In the genomic region with DNA sequence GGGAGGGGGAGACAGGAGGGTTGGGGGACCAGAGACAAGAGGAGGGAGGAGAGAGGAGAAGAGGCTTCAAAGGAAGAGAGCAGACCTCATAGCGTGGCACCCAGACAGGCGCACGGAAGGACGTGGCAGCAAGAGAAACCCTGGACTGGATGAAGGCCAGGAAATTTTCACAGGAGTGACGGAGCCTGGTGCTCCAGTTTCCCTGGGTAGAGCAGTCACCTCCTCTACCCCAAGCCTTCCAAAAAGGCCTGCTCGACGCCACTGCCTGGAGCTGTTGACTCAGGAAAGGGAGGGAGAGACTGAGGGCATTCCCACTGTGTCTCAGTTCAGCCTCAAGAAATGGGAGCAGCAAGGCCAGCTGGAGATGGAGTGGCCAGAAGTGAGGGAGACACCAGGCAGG, we compare ENCODE assay signal across 24 cellular contexts. TPM values are rescaled to one million over a fixed set of nuclear protein-coding genes. Genes with fewer than 3 reads are reported as not detected.
DNase-seq lines count a peak whose midpoint lies in the region; ATAC-seq, FAIRE-seq and TF ChIP-seq lines count a peak whose summit lies in the region.
"Had no signal": no experiment of that assay in that cellular context is flagged by ENCODE, and none has a peak within 500 bp of the region (broad histone marks: within the 10 kb centered on the region; RNA-seq: fewer than 3 reads in every experiment).

No MANE protein-coding gene starts in this region.

- peaks cover 14% of the 10 kb centered on the region for H3K4me1 Mint-ChIP-seq in activated CD8-positive, alpha-beta T cell treated with anti-CD3 and anti-CD28 coated beads for 36 hours (ENCODE audit: low read depth)

- H3K27ac Mint-ChIP-seq in activated CD8-positive, alpha-beta T cell treated with anti-CD3 and anti-CD28 coated beads for 36 hours, result no peak overlapping the region
- H3K27ac Mint-ChIP-seq: B cell had no signal

- peaks cover 2% of the 10 kb centered on the region for H3K27me3 Mint-ChIP-seq in activated CD8-positive, alpha-beta T cell treated with anti-CD3 and anti-CD28 coated beads for 36 hours
- H3K27me3 Mint-ChIP-seq: B cell had no signal

- POLR2A ChIA-PET in activated CD8-positive, alpha-beta T cell treated with anti-CD3 and anti-CD28 coated beads for 36 hours (lab: Charles Lee), result no interaction called here

- H3K4me2 ChIP-seq in BLaER1, result peak overlapping the region; percentile 80

- peaks cover 69% of the 10 kb centered on the region for H3K4me1 ChIP-seq in BLaER1
- H3K4me1 ChIP-seq in foreskin keratinocyte, result no peaks in the 10 kb centered on the region

- no peaks in the 10 kb centered on the region for H3K9me3 ChIP-seq in BLaER1
- H3K9me3 ChIP-seq: Peyer's patch had no signal

- DNase-seq in AG08395 (ENCODE audit: low spot score), result peak; percentile 27
- DNase-seq in LNCaP clone FGC (ENCODE audit: low read depth), result peak; percentile 30
- no peak for DNase-seq in foreskin keratinocyte
- no peak for DNase-seq in HTR-8/SVneo (ENCODE audit: insufficient read length, low spot score)
- DNase-seq in SKM-1 treated with dmso at 0.1 percent for 144 hours (lab: John Stamatoyannopoulos, UW; ENCODE audit: unreplicated experiment), result no peak
- DNase-seq in islet precursor cell, result no peak
- no peak for DNase-seq in activated CD8-positive, alpha-beta T cell treated with anti-CD3 and anti-CD28 coated beads for 36 hours
- DNase-seq: Calu3, DMS79 treated with DMSO at 0.1 percent for 48 hours, Karpas-422, NCI-H1092 treated with DMSO at 0.1 percent for 48 hours, NCI-H1436 treated with DMSO at 0.1 percent for 48 hours, NCI-H1930, NCI-H2107, NCI-H446 treated with DMSO at 0.1 percent for 48 hours, NCI-H526 treated with DMSO at 0.1 percent for 48 hours, Peyer's patch, SIG-M5 had no signal

- intact Hi-C loops in activated CD8-positive, alpha-beta T cell treated with anti-CD3 and anti-CD28 coated beads for 36 hours (cut with micrococcal nuclease), result no loop called here

- FAIRE-seq in HTR-8/SVneo (lab: Jason Lieb, UNC), result no peak
- FAIRE-seq: GM12892, H54 had no signal

- H3K27me3 ChIP-seq in BLaER1 (peaks cover 16% of the 10 kb centered on the region; the same call in 1 of the 2 replicates), foreskin keratinocyte (peaks cover 22% of the 10 kb centered on the region)
- H3K27me3 ChIP-seq: Peyer's patch had no signal

- TF ChIP-seq CTCF in LNCaP clone FGC (IDR thresholded peaks at IDR 0.05; ENCODE audit: control insufficient read depth, extremely low read depth, insufficient read depth), result no peak
- TF ChIP-seq CTCF in foreskin keratinocyte (conservative IDR thresholded peaks at IDR 0.05), result no peak
- TF ChIP-seq CTCF in activated CD8-positive, alpha-beta T cell treated with anti-CD3 and anti-CD28 coated beads for 36 hours (IDR thresholded peaks at IDR 0.05), result no peak

- ATAC-seq in foreskin keratinocyte, result peak; percentile 26
- ATAC-seq in activated CD8-positive, alpha-beta T cell treated with anti-CD3 and anti-CD28 coated beads for 36 hours, result no peak

- H3K36me3 ChIP-seq in BLaER1, result no peaks in the 10 kb centered on the region
- H3K36me3 ChIP-seq: Peyer's patch had no signal

- H3K36me3 Mint-ChIP-seq in activated CD8-positive, alpha-beta T cell treated with anti-CD3 and anti-CD28 coated beads for 36 hours (ENCODE audit: low read depth), result no peaks in the 10 kb centered on the region

- no peaks in the 10 kb centered on the region for H3K9me3 Mint-ChIP-seq in activated CD8-positive, alpha-beta T cell treated with anti-CD3 and anti-CD28 coated beads for 36 hours

- H3K4me3 ChIP-seq in BLaER1 (no peak overlapping the region), LNCaP clone FGC (ENCODE audit: low read depth, low read length) (no peak overlapping the region)
- H3K4me3 ChIP-seq: Peyer's patch, SK-N-MC had no signal

- H3K27ac ChIP-seq in BLaER1 (no peak overlapping the region), foreskin keratinocyte (no peak overlapping the region)
- H3K27ac ChIP-seq: Peyer's patch, SK-N-MC had no signal

- CTCF ChIA-PET in activated CD8-positive, alpha-beta T cell treated with anti-CD3 and anti-CD28 coated beads for 36 hours (lab: Charles Lee), result interaction anchor here (1.0 kb wide), 1 partner anchor 10 kb away, joined by 4 read pairs; no protein-coding TSS in a partner anchor

- H4K20me1 ChIP-seq in BLaER1, result no peaks in the 10 kb centered on the region

- no peak overlapping the region for H3K4me3 Mint-ChIP-seq in activated CD8-positive, alpha-beta T cell treated with anti-CD3 and anti-CD28 coated beads for 36 hours
- H3K4me3 Mint-ChIP-seq: B cell had no signal

- no peak overlapping the region for H3K9ac ChIP-seq in BLaER1

RNA-seq across cellular contexts. Expression of a gene that starts 19.3 kb away (rescaled TPM):
- total RNA-seq in foreskin keratinocyte, result 0.14 TPM in 2 replicates
- polyA plus RNA-seq in foreskin keratinocyte, result 0.16 and 0.34 TPM in 2 replicates
- not detected for total RNA-seq in activated CD8-positive, alpha-beta T cell treated with anti-CD3 and anti-CD28 coated beads for 36 hours
- total RNA-seq: A673, Peyer's patch had no signal

RNA-seq across cellular contexts. Expression of a gene that starts 19.9 kb away (rescaled TPM):
- 2.5 and 3.1 TPM in 2 replicates for total RNA-seq in foreskin keratinocyte
- polyA plus RNA-seq in foreskin keratinocyte, result 2.4 and 2.9 TPM in 2 replicates
- 1 to 10 TPM; 1.9 to 3.2 TPM for total RNA-seq in activated CD8-positive, alpha-beta T cell treated with anti-CD3 and anti-CD28 coated beads for 36 hours

Comparison
In these comparisons a context has a peak if more than half of its experiments do, and no peak if none do; other contexts are left out.
1. DNase-seq: peak in AG08395 (single experiment) and LNCaP clone FGC (single experiment); none in foreskin keratinocyte (0 of 2), HTR-8/SVneo (single experiment), SKM-1 treated with dmso at 0.1 percent for 144 hours (single experiment), islet precursor cell (single experiment) and activated CD8-positive, alpha-beta T cell treated with anti-CD3 and anti-CD28 coated beads for 36 hours (single experiment).